Comparison of ENCODE assay signal across 15 cellular contexts in the genomic region with DNA sequence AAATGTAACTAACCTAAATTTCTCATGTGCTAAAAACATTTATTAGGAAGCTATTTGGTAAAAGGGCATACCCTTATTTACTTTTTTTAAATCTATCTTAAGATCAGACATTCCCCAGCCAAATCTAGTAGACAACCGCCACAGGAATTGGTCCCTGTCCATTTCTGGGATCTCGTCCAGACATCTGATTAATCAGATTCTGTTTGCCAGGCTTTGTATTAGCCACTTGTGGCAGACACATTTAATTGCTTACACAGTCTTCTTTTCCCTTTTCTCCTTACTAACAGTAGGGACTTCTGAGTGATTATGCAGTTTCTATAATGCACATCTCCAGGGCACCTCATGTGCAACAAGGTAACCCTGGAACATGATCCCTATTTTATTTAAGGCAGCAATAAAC.
DNase-seq lines count a peak whose midpoint lies in the region; ATAC-seq and TF ChIP-seq lines count a peak whose summit lies in the region.
"Had no signal": no experiment of that assay in that cellular context is flagged by ENCODE, and none has a peak within 500 bp of the region (broad histone marks: within the 10 kb centered on the region; RNA-seq: fewer than 3 reads in every experiment).

No MANE protein-coding gene starts in this region.

- H3K9ac ChIP-seq in PC-3 (ENCODE audit: low read length), result no peak overlapping the region
- H3K9ac ChIP-seq in SK-N-SH, result no peak overlapping the region
- H3K9ac ChIP-seq: GM23248 had no signal

- H3K9me2 ChIP-seq in PC-3 (replicated peaks; ENCODE audit: low read length) (no peaks in the 10 kb centered on the region), SK-N-SH (no peaks in the 10 kb centered on the region)

- CTCF ChIA-PET in MCF 10A (lab: Yijun Ruan, JAX), result interaction anchor here (0.7 to 0.8 kb wide), 3 partner anchors 39 to 939 kb away, joined by 3 read pairs; no protein-coding TSS in a partner anchor
- CTCF ChIA-PET in PC-3 (lab: Charles Lee), result no interaction called here
- CTCF ChIA-PET in SK-N-SH (lab: Yijun Ruan, JAX), result no interaction called here

- TF ChIP-seq CTCF in MCF 10A (IDR thresholded peaks at IDR 0.05; ENCODE audit: unreplicated experiment) (no peak), breast epithelium (IDR thresholded peaks at IDR 0.05) (no peak), PC-3 (conservative IDR thresholded peaks at IDR 0.05; ENCODE audit: low read depth, low read length) (no peak), SK-N-SH (IDR thresholded peaks at IDR 0.05) (no peak)

- no peaks in the 10 kb centered on the region for H3K4me1 Mint-ChIP-seq in MCF 10A (ENCODE audit: insufficient read depth, unreplicated experiment)
- H3K4me1 Mint-ChIP-seq in activated CD4-positive, alpha-beta T cell treated with anti-CD3 and anti-CD28 coated beads, Interleukin-2, amount 10 ng/mL, durations not matched to agents 24 days and 14 days, result no peaks in the 10 kb centered on the region

- peak; percentile 57 for ATAC-seq in PC-3

- TF ChIP-seq POLR2A in breast epithelium (IDR thresholded peaks at IDR 0.05), result no peak

- no peaks in the 10 kb centered on the region for H3K9me3 Mint-ChIP-seq in MCF 10A (ENCODE audit: unreplicated experiment)
- H3K9me3 Mint-ChIP-seq in activated CD4-positive, alpha-beta T cell treated with anti-CD3 and anti-CD28 coated beads, Interleukin-2, amount 10 ng/mL, durations not matched to agents 24 days and 14 days, result no peaks in the 10 kb centered on the region

- H3K27me3 ChIP-seq in breast epithelium (no peaks in the 10 kb centered on the region), MG63 (no peaks in the 10 kb centered on the region), PC-3 (ENCODE audit: low read length) (no peaks in the 10 kb centered on the region), SK-N-SH (ENCODE audit: insufficient read depth) (no peaks in the 10 kb centered on the region)

- H3K9me3 ChIP-seq in breast epithelium (no peaks in the 10 kb centered on the region), MG63 (no peaks in the 10 kb centered on the region), PC-3 (ENCODE audit: low read length) (no peaks in the 10 kb centered on the region), SK-N-SH (no peaks in the 10 kb centered on the region)
- H3K9me3 ChIP-seq: Caco-2, HAP-1 had no signal

- no peaks in the 10 kb centered on the region for H3K36me3 ChIP-seq in breast epithelium
- no peaks in the 10 kb centered on the region for H3K36me3 ChIP-seq in MG63
- H3K36me3 ChIP-seq in PC-3 (ENCODE audit: low read depth, low read length), result no peaks in the 10 kb centered on the region
- H3K36me3 ChIP-seq in SK-N-SH (replicated peaks in 1 of 2; ENCODE audit: control insufficient read depth in 1 of 2, insufficient read depth in 2 of 2, low read length in 1 of 2), result no peaks in the 10 kb centered on the region
- H3K36me3 ChIP-seq: HAP-1 had no signal

- H3K4me3 Mint-ChIP-seq in MCF 10A (ENCODE audit: unreplicated experiment), result no peak overlapping the region
- H3K4me3 Mint-ChIP-seq in activated CD4-positive, alpha-beta T cell treated with anti-CD3 and anti-CD28 coated beads, Interleukin-2, amount 10 ng/mL, durations not matched to agents 24 days and 14 days, result no peak overlapping the region
- H3K4me3 Mint-ChIP-seq: CD4-positive, alpha-beta T cell had no signal

- no peak for TF ChIP-seq EP300 in SK-N-SH (IDR thresholded peaks at IDR 0.05; ENCODE audit: borderline replicate concordance in 1 of 2, low read depth in 1 of 2, low read length in 1 of 2)

- DNase-seq in MCF 10A (ENCODE audit: unreplicated experiment) (peak; percentile 9), breast epithelium (ENCODE audit: low spot score in 2 of 2) (no peak), MG63 (peak; percentile 23), PC-3 (peak; percentile 48), pons (ENCODE audit: low spot score) (peak; percentile 3), SK-N-SH (no peak)
- DNase-seq in activated CD4-positive, alpha-beta T cell treated with anti-CD3 and anti-CD28 coated beads, Interleukin-2, amount 10 ng/mL, durations not matched to agents 24 days and 14 days, result no peak
- no peak for DNase-seq in activated T-cell treated with anti-CD3 and anti-CD28 coated beads, Interleukin-2, amount 50 U/mL, for 48 hours
- DNase-seq: AML-193; Caco-2; CD4-positive, alpha-beta T cell; GDM1; GM23248 had no signal

- H2AFZ ChIP-seq in PC-3 (ENCODE audit: low read length) (no peak overlapping the region), SK-N-SH (ENCODE audit: low read depth) (no peak overlapping the region)
- H2AFZ ChIP-seq: GM23248 had no signal

- H4K20me1 ChIP-seq in PC-3 (ENCODE audit: low read length), result no peaks in the 10 kb centered on the region
- no peaks in the 10 kb centered on the region for H4K20me1 ChIP-seq in SK-N-SH (ENCODE audit: insufficient read depth)

- H3K27ac ChIP-seq in breast epithelium (no peak overlapping the region), PC-3 (ENCODE audit: low read length) (no peak overlapping the region), SK-N-SH (ENCODE audit: low read depth in 2 of 2, low read length in 1 of 2) (no peak overlapping the region; a peak in 1 of 4 replicates)
- H3K27ac ChIP-seq: C4-2B, GM23248 had no signal

- H3K36me3 Mint-ChIP-seq in MCF 10A (ENCODE audit: insufficient read depth, unreplicated experiment), result no peaks in the 10 kb centered on the region
- H3K36me3 Mint-ChIP-seq in activated CD4-positive, alpha-beta T cell treated with anti-CD3 and anti-CD28 coated beads, Interleukin-2, amount 10 ng/mL, durations not matched to agents 24 days and 14 days (ENCODE audit: low read depth), result no peaks in the 10 kb centered on the region

- H3K79me2 ChIP-seq in PC-3 (ENCODE audit: low read length) (no peaks in the 10 kb centered on the region), SK-N-SH (ENCODE audit: insufficient read depth) (no peaks in the 10 kb centered on the region)

- H3K4me3 ChIP-seq in breast epithelium (no peak overlapping the region), MG63 (no peak overlapping the region), PC-3 (ENCODE audit: low read length) (no peak overlapping the region), SK-N-SH (ENCODE audit: low read depth in 2 of 2, low read length in 1 of 2) (no peak overlapping the region)
- H3K4me3 ChIP-seq: GM23248, HAP-1 had no signal

- H3F3A ChIP-seq in PC-3 (ENCODE audit: low read length, unreplicated experiment) (no peaks in the 10 kb centered on the region), SK-N-SH (replicated peaks; ENCODE audit: insufficient read depth) (no peaks in the 10 kb centered on the region)

- H3K27ac Mint-ChIP-seq in MCF 10A (ENCODE audit: low read depth, unreplicated experiment), result no peak overlapping the region
- no peak overlapping the region for H3K27ac Mint-ChIP-seq in activated CD4-positive, alpha-beta T cell treated with anti-CD3 and anti-CD28 coated beads, Interleukin-2, amount 10 ng/mL, durations not matched to agents 24 days and 14 days
- H3K27ac Mint-ChIP-seq: CD4-positive, alpha-beta T cell had no signal

- H3K27me3 Mint-ChIP-seq in MCF 10A (ENCODE audit: insufficient read depth, unreplicated experiment), result no peaks in the 10 kb centered on the region
- no peaks in the 10 kb centered on the region for H3K27me3 Mint-ChIP-seq in activated CD4-positive, alpha-beta T cell treated with anti-CD3 and anti-CD28 coated beads, Interleukin-2, amount 10 ng/mL, durations not matched to agents 24 days and 14 days
- H3K27me3 Mint-ChIP-seq: CD4-positive, alpha-beta T cell had no signal

- intact Hi-C loops in MCF 10A (cut with micrococcal nuclease) (no loop called here), breast epithelium (cut with DNase I; ENCODE audit: low total_unique reads) (no loop called here), PC-3 (cut with micrococcal nuclease) (no loop called here)
- intact Hi-C loops in activated CD4-positive, alpha-beta T cell treated with anti-CD3 and anti-CD28 coated beads, Interleukin-2, amount 10 ng/mL, durations not matched to agents 24 days and 14 days (cut with micrococcal nuclease), result no loop called here

- H3K4me1 ChIP-seq in breast epithelium (no peaks in the 10 kb centered on the region), PC-3 (ENCODE audit: insufficient read depth, low read length) (0 out of 2 replicates have a peak, but pooled peaks cover 4% of the 10 kb centered on the region), SK-N-SH (ENCODE audit: control insufficient read depth in 1 of 2, insufficient read depth in 2 of 2, low read depth in 1 of 2, low read length in 1 of 2) (peaks cover 0 to 2% of the 10 kb centered on the region in 2 experiments; a peak in 1 of 4 replicates)
- H3K4me1 ChIP-seq: Caco-2, HAP-1 had no signal

- BruUV-seq in MCF 10A (replicated peaks; lab: Mats Ljungman, UMichigan), result no TSS peak
- BruUV-seq in PC-3 (replicated peaks; lab: Mats Ljungman, UMichigan), result no TSS peak

- no peak for TF ChIP-seq RAD21 in SK-N-SH (IDR thresholded peaks at IDR 0.05; ENCODE audit: low read length)

- POLR2A ChIA-PET in MCF 10A (lab: Yijun Ruan, JAX) (no interaction called here), PC-3 (lab: Charles Lee; ENCODE audit: unreplicated experiment) (no interaction called here), SK-N-SH (lab: Yijun Ruan, JAX) (no interaction called here)

- WGBS in SK-N-SH (ENCODE audit: low lambda C conversion rate), result 6% methylated on average over 2 of the region's 2 CpGs

- H3K4me2 ChIP-seq in PC-3 (ENCODE audit: low read length) (no peak overlapping the region), SK-N-SH (no peak overlapping the region)

TF ChIP-seq in SK-N-SH, 30 proteins besides CTCF, POLR2A, EP300 and RAD21:
- no peak for TF ChIP-seq TCF12 (IDR thresholded peaks at IDR 0.05)
- TF ChIP-seq SIN3A (IDR thresholded peaks at IDR 0.05; ENCODE audit: borderline replicate concordance, low read depth, low read length), result no peak
- no peak for TF ChIP-seq GABPA (IDR thresholded peaks at IDR 0.05; ENCODE audit: low read depth)
- TF ChIP-seq USF1 (IDR thresholded peaks at IDR 0.05; ENCODE audit: borderline replicate concordance, low read depth), result no peak
TF ChIP-seq in SK-N-SH: peak in this region for 0.

Comparison
In these comparisons a context has a peak if more than half of its experiments do, and no peak if none do; other contexts are left out.
1. DNase-seq: peak in MCF 10A (single experiment), MG63 (single experiment), PC-3 (single experiment) and pons (single experiment); none in breast epithelium (0 of 2), SK-N-SH (single experiment), activated CD4-positive, alpha-beta T cell treated with anti-CD3 and anti-CD28 coated beads, Interleukin-2, amount 10 ng/mL, durations not matched to agents 24 days and 14 days (single experiment) and activated T-cell treated with anti-CD3 and anti-CD28 coated beads, Interleukin-2, amount 50 U/mL, for 48 hours (0 of 2).